ENCODE assay signal across 24 cellular contexts in genomic region chrX:54446084-54446483, GRCh38.
"Had no signal": no experiment of that assay in that cellular context is flagged by ENCODE, and none has a peak within 500 bp of the region (broad histone marks: within the 10 kb centered on the region; RNA-seq: fewer than 3 reads in every experiment).

No MANE protein-coding gene starts in this region.

- H3K27ac ChIP-seq: coronary artery, esophagus squamous epithelium, gastrocnemius medialis, sigmoid colon, stomach, suprapubic skin, tibial nerve had no signal

- H3K27me3 ChIP-seq: esophagus squamous epithelium, gastrocnemius medialis, sigmoid colon, stomach, suprapubic skin, tibial nerve had no signal

- ATAC-seq: gastrocnemius medialis; left colon; mucosa of descending colon; stimulated activated memory B cell treated with anti-CD40 and anti-IgM and Interleukin-4, amounts not matched to agents 10 μg/mL and 1 μg/mL and 100 μg/mL, for 72 hours had no signal

- H3K4me3 Mint-ChIP-seq: activated CD4-positive, alpha-beta memory T cell treated with anti-CD3 and anti-CD28 coated beads for 36 hours; activated naive CD4-positive, alpha-beta T cell treated with anti-CD3 and anti-CD28 coated beads, Interleukin-2, amount 10 ng/mL, durations not matched to agents 7 days and 5 days; memory B cell; stimulated activated memory B cell treated with anti-CD40 and anti-IgM and Interleukin-4, amounts not matched to agents 10 μg/mL and 1 μg/mL and 100 μg/mL, for 72 hours had no signal

- H3K27ac Mint-ChIP-seq: activated CD4-positive, alpha-beta memory T cell treated with anti-CD3 and anti-CD28 coated beads for 36 hours; activated naive CD4-positive, alpha-beta T cell treated with anti-CD3 and anti-CD28 coated beads, Interleukin-2, amount 10 ng/mL, durations not matched to agents 7 days and 5 days; memory B cell; stimulated activated memory B cell treated with anti-CD40 and anti-IgM and Interleukin-4, amounts not matched to agents 10 μg/mL and 1 μg/mL and 100 μg/mL, for 72 hours had no signal

- DNase-seq: activated CD4-positive, alpha-beta memory T cell treated with anti-CD3 and anti-CD28 coated beads for 36 hours; activated CD4-positive, alpha-beta T cell treated with anti-CD3 and anti-CD28 coated beads for 48 hours; activated CD4-positive, CD25-positive, alpha-beta regulatory T cell; activated effector memory CD4-positive, alpha-beta T cell treated with anti-CD3 and anti-CD28 coated beads, Interleukin-2, amount 50 U/mL, for 16 hours; activated naive CD4-positive, alpha-beta T cell treated with anti-CD3 and anti-CD28 coated beads, Interleukin-2, amount 10 ng/mL, durations not matched to agents 7 days and 5 days; amygdala; cerebellar nuclear complex; esophagus squamous epithelium; gastrocnemius medialis; hippocampal formation; left colon; mucosa of descending colon; nucleus accumbens; posterior cingulate gyrus; sigmoid colon; stimulated activated CD4-positive, alpha-beta T cell treated with anti-CD3 and anti-CD28 coated beads, Interleukin-15, amount 100 ng/mL, for 24 hours; stomach; T1000 had no signal

- H3K4me3 ChIP-seq: coronary artery, esophagus squamous epithelium, gastrocnemius medialis, mucosa of descending colon, sigmoid colon, smooth muscle cell, stomach, suprapubic skin, tibial nerve had no signal

- H3K9me3 ChIP-seq: esophagus squamous epithelium, gastrocnemius medialis, mucosa of descending colon, sigmoid colon, stomach, suprapubic skin, tibial nerve had no signal

- H3K27me3 Mint-ChIP-seq: activated CD4-positive, alpha-beta memory T cell treated with anti-CD3 and anti-CD28 coated beads for 36 hours; activated naive CD4-positive, alpha-beta T cell treated with anti-CD3 and anti-CD28 coated beads, Interleukin-2, amount 10 ng/mL, durations not matched to agents 7 days and 5 days; memory B cell; stimulated activated memory B cell treated with anti-CD40 and anti-IgM and Interleukin-4, amounts not matched to agents 10 μg/mL and 1 μg/mL and 100 μg/mL, for 72 hours had no signal

- H3K9me3 Mint-ChIP-seq: activated CD4-positive, alpha-beta memory T cell treated with anti-CD3 and anti-CD28 coated beads for 36 hours; activated naive CD4-positive, alpha-beta T cell treated with anti-CD3 and anti-CD28 coated beads, Interleukin-2, amount 10 ng/mL, durations not matched to agents 7 days and 5 days; memory B cell; stimulated activated memory B cell treated with anti-CD40 and anti-IgM and Interleukin-4, amounts not matched to agents 10 μg/mL and 1 μg/mL and 100 μg/mL, for 72 hours had no signal

- H3K36me3 ChIP-seq: gastrocnemius medialis had no signal
